9 cellular contexts compared by ENCODE assay signal in the genomic region with DNA sequence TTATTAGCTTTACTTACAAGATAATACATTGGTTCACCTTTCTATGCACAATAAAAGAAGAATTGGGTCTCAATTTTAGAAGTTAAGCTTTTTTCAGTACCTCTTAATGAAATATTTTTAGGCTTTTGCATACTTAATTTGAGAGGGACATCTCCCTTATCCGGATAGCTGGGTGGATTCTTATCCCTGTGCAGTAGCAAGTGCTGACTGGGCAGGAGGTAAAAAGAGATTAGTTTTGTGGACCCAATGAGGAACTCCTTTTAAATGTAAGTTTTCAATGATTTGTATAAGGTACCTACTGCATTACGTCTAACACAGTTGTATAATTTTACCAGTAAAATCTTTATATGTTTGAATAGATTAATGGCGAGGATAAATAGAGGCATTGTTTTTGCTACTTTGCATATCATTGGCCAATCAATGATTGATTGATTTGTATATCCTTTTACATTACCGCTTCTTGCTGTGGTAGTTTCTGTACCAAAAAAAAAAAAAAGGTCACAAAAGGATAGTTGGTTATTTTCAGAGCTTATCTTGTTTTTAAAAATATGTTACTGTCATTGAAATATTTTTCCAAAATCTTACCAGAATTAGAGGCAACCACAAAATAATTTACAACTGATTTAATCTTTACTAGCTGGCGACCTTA. TPM values are rescaled to one million over a fixed set of nuclear protein-coding genes. Genes with fewer than 3 reads are reported as not detected.
A peak's percentile ranks its signal among the peaks of the same experiment; 100 is the strongest.
DNase-seq lines count a peak whose midpoint lies in the region; ATAC-seq and TF ChIP-seq lines count a peak whose summit lies in the region.
"Had no signal": no experiment of that assay in that cellular context is flagged by ENCODE, and none has a peak within 500 bp of the region (broad histone marks: within the 10 kb centered on the region; RNA-seq: fewer than 3 reads in every experiment).

No MANE protein-coding gene starts in this region.

- H3K9me3 ChIP-seq in OCI-LY3 (ENCODE audit: insufficient read depth, low read length) (no peaks in the 10 kb centered on the region), ovary (no peaks in the 10 kb centered on the region)
- H3K9me3 ChIP-seq: spleen had no signal

- CTCF ChIA-PET in RWPE1 (lab: Yijun Ruan, JAX) = interaction anchor here (0.6 to 0.9 kb wide), 2 partner anchors 41 to 88 kb away, joined by 3 read pairs; no protein-coding TSS in a partner anchor

- H3K36me3 Mint-ChIP-seq in endothelial cell (ENCODE audit: low read depth, unreplicated experiment) = peaks cover 5% of the 10 kb centered on the region

- no peak overlapping the region for H2AFZ ChIP-seq in OCI-LY3 (ENCODE audit: low read depth, low read length)

- DNase-seq in NCI-H82 (lab: John Stamatoyannopoulos, UW) (peak; percentile 47), NCI-H82 treated with DMSO at 0.1 percent for 48 hours (lab: John Stamatoyannopoulos, UW; ENCODE audit: unreplicated experiment) (no peak), endothelial cell (ENCODE audit: low spot score) (no peak), ovary (no peak), RWPE1 (ENCODE audit: low spot score) (no peak), HCEC 1CT (no peak)
- DNase-seq: spleen had no signal

- intact Hi-C loops in ovary (cut with DNase I) = no loop called here

- peaks cover 4% of the 10 kb centered on the region for H3K27me3 Mint-ChIP-seq in endothelial cell (ENCODE audit: unreplicated experiment)

- no peak for ATAC-seq in HG03342 (IDR thresholded peaks at IDR 0.05; ENCODE audit: unreplicated experiment)

- H3K79me2 ChIP-seq in OCI-LY3 (ENCODE audit: low read length) = peaks cover 75% of the 10 kb centered on the region

- no peak overlapping the region for H3K27ac Mint-ChIP-seq in endothelial cell (ENCODE audit: unreplicated experiment)

- peak overlapping the region; percentile 78 for H3K4me2 ChIP-seq in OCI-LY3 (ENCODE audit: low read length)

- 24 to 37% (median 27%) methylated on average over 5 of the region's 5 CpGs for WGBS in ovary, 3 donors

- peaks cover 63% of the 10 kb centered on the region for H4K20me1 ChIP-seq in OCI-LY3 (ENCODE audit: insufficient read depth, low read length)

- H3K36me3 ChIP-seq in OCI-LY3 (replicated peaks; ENCODE audit: low read depth, low read length) (peaks cover 7% of the 10 kb centered on the region), ovary (no peaks in the 10 kb centered on the region)

- no peaks in the 10 kb centered on the region for H3K9me3 Mint-ChIP-seq in endothelial cell (ENCODE audit: unreplicated experiment)

- TF ChIP-seq CTCF in OCI-LY3 (IDR thresholded peaks at IDR 0.05; ENCODE audit: low read depth, low read length) (no peak), endothelial cell (IDR thresholded peaks at IDR 0.05; ENCODE audit: unreplicated experiment) (no peak), ovary (IDR thresholded peaks at IDR 0.05) (no peak), RWPE1 (conservative IDR thresholded peaks at IDR 0.05; ENCODE audit: low read depth) (no peak)

- H3K27ac ChIP-seq in OCI-LY3 (ENCODE audit: low read length) (no peak overlapping the region), ovary (no peak overlapping the region), RWPE1 (no peak overlapping the region)

- H3K4me1 Mint-ChIP-seq in endothelial cell (ENCODE audit: unreplicated experiment) = peaks cover 29% of the 10 kb centered on the region

- no peak for TF ChIP-seq EP300 in ovary (IDR thresholded peaks at IDR 0.05)

- TF ChIP-seq POLR2A in ovary (IDR thresholded peaks at IDR 0.05) = no peak

- POLR2A ChIA-PET in RWPE1 (lab: Yijun Ruan, JAX; ENCODE audit: low non-redundant PET) = no interaction called here

- H3K4me1 ChIP-seq in OCI-LY3 (ENCODE audit: low read length) = peaks cover 44% of the 10 kb centered on the region
- H3K4me1 ChIP-seq in ovary (ENCODE audit: insufficient read depth) = peaks cover 19% of the 10 kb centered on the region

- H3K9ac ChIP-seq in OCI-LY3 (ENCODE audit: low read length) = peak overlapping the region; percentile 95

- H3K4me3 ChIP-seq in OCI-LY3 (ENCODE audit: low read length) (peak overlapping the region; percentile 97), ovary (peak overlapping the region; percentile 5)

- no peaks in the 10 kb centered on the region for H3K27me3 ChIP-seq in OCI-LY3 (ENCODE audit: low read depth, low read length)
- H3K27me3 ChIP-seq in ovary = no peaks in the 10 kb centered on the region
- H3K27me3 ChIP-seq: spleen had no signal

- peak overlapping the region; percentile 74 for H3K4me3 Mint-ChIP-seq in endothelial cell (ENCODE audit: unreplicated experiment)

RNA-seq across cellular contexts. Expression of a gene that starts 2.2 kb away (rescaled TPM):
- 90.8 TPM for total RNA-seq in endothelial cell (ENCODE audit: unreplicated experiment)
- total RNA-seq in ovary = 10 to 100 TPM; 46.2 to 98.0 (median 74.2) TPM
- 10 to 100 TPM; 24.7 to 42.0 TPM for polyA plus RNA-seq in ovary
